8 cellular contexts compared by ENCODE assay signal in the genomic region with DNA sequence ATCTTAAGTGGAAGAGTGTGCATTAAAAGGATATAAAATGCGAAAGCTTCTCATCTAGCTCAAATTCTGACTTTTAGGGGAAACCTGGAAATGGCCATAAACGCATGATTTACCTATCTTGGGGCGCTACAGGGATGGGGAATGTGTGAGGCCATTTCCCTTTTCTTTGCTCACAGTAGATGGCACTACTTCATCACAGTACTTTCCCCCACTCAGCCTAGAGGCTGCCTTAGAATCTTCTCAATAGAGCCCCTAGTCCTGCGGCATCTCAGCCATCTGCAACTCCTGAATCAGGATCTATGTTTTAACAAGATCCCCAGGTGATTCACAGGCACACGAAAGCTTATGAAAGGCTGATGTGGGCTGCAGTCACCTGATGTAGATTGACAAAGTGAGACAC.
DNase-seq lines count a peak whose midpoint lies in the region; ATAC-seq, FAIRE-seq and TF ChIP-seq lines count a peak whose summit lies in the region.

No MANE protein-coding gene starts in this region.

- peak; percentile 65 for TF ChIP-seq CTCF in retinal pigment epithelial cell (conservative IDR thresholded peaks at IDR 0.05; ENCODE audit: low read depth, low read length)

- H3K4me3 ChIP-seq in retinal pigment epithelial cell (ENCODE audit: low read length) = no peak overlapping the region

- ATAC-seq in HG03135 (IDR thresholded peaks at IDR 0.05; ENCODE audit: unreplicated experiment) = peak; percentile 65

- in situ Hi-C loops in SK-MEL-5 (cut with HindIII; ENCODE audit: low pct_unique_long_range_greater_than_20kb, low sequenced_read_pairs) = loop anchor here (25.0 kb wide), 1 partner anchor 99 kb away; a partner anchor contains a TSS

- H3K4me3 Mint-ChIP-seq in activated T-helper 1 cell treated with anti-CD3 and anti-CD28 coated beads, Interleukin-12 subunit alpha, Interleukin-12 subunit beta, Interleukin-2, Interleukin-4 antibody, amounts not matched to agents 30 ng/mL and 10 ng/mL and 1 ng/mL, durations not matched to agents 14 hours and 24 hours and 36 hours = no peak overlapping the region

- no peaks in the 10 kb centered on the region for H3K4me1 Mint-ChIP-seq in activated T-helper 1 cell treated with anti-CD3 and anti-CD28 coated beads, Interleukin-12 subunit alpha, Interleukin-12 subunit beta, Interleukin-2, Interleukin-4 antibody, amounts not matched to agents 30 ng/mL and 10 ng/mL and 1 ng/mL, durations not matched to agents 14 hours and 24 hours and 36 hours (ENCODE audit: low read depth)

- H3K36me3 Mint-ChIP-seq in activated T-helper 1 cell treated with anti-CD3 and anti-CD28 coated beads, Interleukin-12 subunit alpha, Interleukin-12 subunit beta, Interleukin-2, Interleukin-4 antibody, amounts not matched to agents 30 ng/mL and 10 ng/mL and 1 ng/mL, durations not matched to agents 14 hours and 24 hours and 36 hours (ENCODE audit: low read depth) = no peaks in the 10 kb centered on the region

- FAIRE-seq in frontal cortex (lab: Jason Lieb, UNC) = no peak

- H3K9me3 Mint-ChIP-seq in activated T-helper 1 cell treated with anti-CD3 and anti-CD28 coated beads, Interleukin-12 subunit alpha, Interleukin-12 subunit beta, Interleukin-2, Interleukin-4 antibody, amounts not matched to agents 30 ng/mL and 10 ng/mL and 1 ng/mL, durations not matched to agents 14 hours and 24 hours and 36 hours = no peaks in the 10 kb centered on the region

- no peak overlapping the region for H3K27ac Mint-ChIP-seq in activated T-helper 1 cell treated with anti-CD3 and anti-CD28 coated beads, Interleukin-12 subunit alpha, Interleukin-12 subunit beta, Interleukin-2, Interleukin-4 antibody, amounts not matched to agents 30 ng/mL and 10 ng/mL and 1 ng/mL, durations not matched to agents 14 hours and 24 hours and 36 hours

- intact Hi-C loops in activated T-helper 1 cell treated with anti-CD3 and anti-CD28 coated beads, Interleukin-12 subunit alpha, Interleukin-12 subunit beta, Interleukin-2, Interleukin-4 antibody, amounts not matched to agents 30 ng/mL and 10 ng/mL and 1 ng/mL, durations not matched to agents 14 hours and 24 hours and 36 hours (cut with micrococcal nuclease) = no loop called here

- DNase-seq in ELR (ENCODE audit: low read depth) (peak; percentile 64), SK-MEL-5 (ENCODE audit: low read depth, low spot score) (peak; percentile 68), frontal cortex (ENCODE audit: low spot score in 2 of 2) (peak; percentile 38 to 54), retinal pigment epithelial cell (ENCODE audit: low read depth) (no peak), NCI-H2196 (lab: John Stamatoyannopoulos, UW; ENCODE audit: unreplicated experiment) (no peak)
- no peak for DNase-seq in activated T-helper 1 cell treated with anti-CD3 and anti-CD28 coated beads, Interleukin-12 subunit alpha, Interleukin-12 subunit beta, Interleukin-2, Interleukin-4 antibody, amounts not matched to agents 30 ng/mL and 10 ng/mL and 1 ng/mL, durations not matched to agents 14 hours and 24 hours and 36 hours (ENCODE audit: low spot score)
- DNase-seq in activated naive CD4-positive, alpha-beta T cell treated with anti-CD3 and anti-CD28 coated beads, Interleukin-2, amount 50 U/mL, for 16 hours = no peak

- peaks cover 8% of the 10 kb centered on the region for H3K27me3 Mint-ChIP-seq in activated T-helper 1 cell treated with anti-CD3 and anti-CD28 coated beads, Interleukin-12 subunit alpha, Interleukin-12 subunit beta, Interleukin-2, Interleukin-4 antibody, amounts not matched to agents 30 ng/mL and 10 ng/mL and 1 ng/mL, durations not matched to agents 14 hours and 24 hours and 36 hours (ENCODE audit: insufficient read depth)

Comparison
In these comparisons a context has a peak if more than half of its experiments do, and no peak if none do; other contexts are left out.
1. DNase-seq: peak in ELR (single experiment), SK-MEL-5 (single experiment) and frontal cortex (2 of 2); none in retinal pigment epithelial cell (single experiment), NCI-H2196 (single experiment), activated T-helper 1 cell treated with anti-CD3 and anti-CD28 coated beads, Interleukin-12 subunit alpha, Interleukin-12 subunit beta, Interleukin-2, Interleukin-4 antibody, amounts not matched to agents 30 ng/mL and 10 ng/mL and 1 ng/mL, durations not matched to agents 14 hours and 24 hours and 36 hours (single experiment) and activated naive CD4-positive, alpha-beta T cell treated with anti-CD3 and anti-CD28 coated beads, Interleukin-2, amount 50 U/mL, for 16 hours (single experiment).